ENCODE assay signal across 8 cellular contexts in the genomic region with DNA sequence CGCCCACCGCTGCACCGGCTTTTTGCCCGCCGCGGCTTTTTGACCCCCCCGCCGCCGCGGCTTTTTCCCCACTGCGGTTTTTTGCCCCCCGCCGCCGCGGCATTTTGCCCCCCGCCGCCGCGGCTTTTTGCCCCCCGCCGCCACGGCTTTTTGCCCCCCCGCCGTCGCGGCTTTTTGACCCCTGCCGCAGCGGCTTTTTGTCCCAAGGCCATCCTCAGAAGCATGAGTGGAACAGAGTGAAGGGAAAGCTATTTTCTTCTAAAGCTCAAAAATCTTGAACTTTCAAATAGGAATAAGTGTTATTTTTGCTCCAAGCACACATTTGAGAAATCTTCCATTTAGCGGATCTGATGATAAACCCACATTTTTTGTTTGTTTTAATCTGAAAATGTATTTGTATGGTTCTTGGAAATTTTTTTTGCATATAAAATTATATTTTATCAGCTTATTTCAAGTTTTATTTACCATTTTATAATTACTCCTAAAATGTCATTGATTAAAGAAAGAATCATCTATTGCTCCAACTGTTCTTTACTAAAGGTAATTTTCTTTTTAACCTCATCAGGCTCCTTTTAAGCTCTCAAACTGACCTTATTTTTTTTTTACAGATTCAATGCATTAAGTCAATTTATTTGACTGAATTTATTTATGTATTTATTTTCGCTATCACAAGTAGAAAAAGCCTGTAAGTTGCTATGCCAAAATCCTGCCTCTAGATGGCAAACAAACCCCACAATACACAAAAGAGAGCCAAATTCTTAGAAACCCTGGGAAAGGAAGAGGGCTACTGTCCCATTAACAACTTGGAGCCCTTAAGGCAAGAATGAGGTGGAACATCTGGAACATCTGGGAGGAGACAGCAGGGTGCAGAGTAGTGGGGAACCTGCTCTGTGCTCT.
A peak's percentile ranks its signal among the peaks of the same experiment; 100 is the strongest.
DNase-seq lines count a peak whose midpoint lies in the region; ATAC-seq, FAIRE-seq and TF ChIP-seq lines count a peak whose summit lies in the region.
"Not testable (repeated sequence)": the region's sequence is repeated elsewhere in the genome, so short reads cannot be mapped to it uniquely, and the experiment has no call there.

No MANE protein-coding gene starts in this region.

- not testable (repeated sequence) for H3K36me3 Mint-ChIP-seq in activated naive CD8-positive, alpha-beta T cell treated with anti-CD3 and anti-CD28 coated beads for 36 hours; endodermal cell (ENCODE audit: low read depth)

- H3K4me1 ChIP-seq in RWPE2 (ENCODE audit: insufficient read depth, poor library complexity, severe bottlenecking); endodermal cell (ENCODE audit: control insufficient read depth, insufficient read depth, low read length); keratinocyte (ENCODE audit: control insufficient read depth, extremely low read depth, insufficient read depth, low read length): not testable (repeated sequence)

- DNase-seq in EH (ENCODE audit: low read depth) = peak; percentile 30
- peak; percentile 52 to 54 for DNase-seq in Kasumi-1 (lab: John Stamatoyannopoulos, UW)
- not testable (repeated sequence) for DNase-seq in RWPE2 (ENCODE audit: low spot score); activated naive CD8-positive, alpha-beta T cell treated with anti-CD3 and anti-CD28 coated beads for 36 hours; endodermal cell; keratinocyte (ENCODE audit: low read depth, low spot score)
- peak; percentile 0 for DNase-seq in retinal pigment epithelial cell (ENCODE audit: low read depth)

- 93% methylated on average over 15 of the region's 30 CpGs; no CpG with 5 or more reads in 1 of the 2 experiments for whole genome bisulfite sequencing in endodermal cell (ENCODE audit: insufficient coverage in 1 of 2, insufficient read length in 1 of 2), 2 experiments

- not testable (repeated sequence) for H3K4me1 Mint-ChIP-seq in activated naive CD8-positive, alpha-beta T cell treated with anti-CD3 and anti-CD28 coated beads for 36 hours; endodermal cell

- H3K36me3 ChIP-seq in RWPE2 (ENCODE audit: low read depth); endodermal cell (ENCODE audit: control insufficient read depth, insufficient read depth, low read length); keratinocyte (ENCODE audit: control insufficient read depth in 2 of 2, extremely low read depth in 1 of 2, insufficient read depth in 2 of 2, low read length in 2 of 2): not testable (repeated sequence)

- peak overlapping the region; percentile 29 for H3K4me3 Mint-ChIP-seq in activated naive CD8-positive, alpha-beta T cell treated with anti-CD3 and anti-CD28 coated beads for 36 hours
- not testable (repeated sequence) for H3K4me3 Mint-ChIP-seq in endodermal cell

- not testable (repeated sequence) for H3K9me3 Mint-ChIP-seq in activated naive CD8-positive, alpha-beta T cell treated with anti-CD3 and anti-CD28 coated beads for 36 hours
- H3K9me3 Mint-ChIP-seq in endodermal cell = peaks cover 76% of the 10 kb centered on the region

- H3K9me1 ChIP-seq in keratinocyte (ENCODE audit: control insufficient read depth, extremely low read depth, insufficient read depth, low read length) = not testable (repeated sequence)

- not testable (repeated sequence) for H2AFZ ChIP-seq in keratinocyte (ENCODE audit: control insufficient read depth, low read length)

- dilution Hi-C loops in keratinocyte (cut with MboI; ENCODE audit: extremely low pct_ligation_motif_present, low sequenced_read_pairs) = not testable (repeated sequence)

- TF ChIP-seq CTCF in RWPE2 (IDR thresholded peaks at IDR 0.05; ENCODE audit: poor library complexity, severe bottlenecking) (peak; percentile 68), endodermal cell (conservative IDR thresholded peaks at IDR 0.05) (peak; percentile 37), keratinocyte (optimal IDR thresholded peaks at IDR 0.05 in 1 of 3, IDR thresholded peaks at IDR 0.05 in 1 of 3, conservative IDR thresholded peaks at IDR 0.05 in 1 of 3; ENCODE audit: extremely low read depth in 1 of 3, insufficient read depth in 2 of 3, low read length in 3 of 3) (peak in 2 of 3 experiments; percentile 7 to 22), retinal pigment epithelial cell (conservative IDR thresholded peaks at IDR 0.05; ENCODE audit: low read depth, low read length) (peak; percentile 49)

- H3K9me3 ChIP-seq in RWPE2 (ENCODE audit: severe bottlenecking); keratinocyte (ENCODE audit: control insufficient read depth, low read depth, low read length): not testable (repeated sequence)
- H3K9me3 ChIP-seq in endodermal cell (ENCODE audit: control insufficient read depth, low read length) = peaks cover 18% of the 10 kb centered on the region

- H3K4me3 ChIP-seq in RWPE2 (ENCODE audit: severe bottlenecking); endodermal cell (ENCODE audit: low read length); keratinocyte (ENCODE audit: control insufficient read depth in 2 of 3, extremely low read depth in 1 of 3, insufficient read depth in 2 of 3, low read depth in 1 of 3, low read length in 3 of 3); retinal pigment epithelial cell (ENCODE audit: low read length): not testable (repeated sequence)

- not testable (repeated sequence) for ATAC-seq in RWPE2 (ENCODE audit: low read depth)

- H3K27ac Mint-ChIP-seq in activated naive CD8-positive, alpha-beta T cell treated with anti-CD3 and anti-CD28 coated beads for 36 hours; endodermal cell: not testable (repeated sequence)

- not testable (repeated sequence) for H3K27ac ChIP-seq in RWPE2 (ENCODE audit: poor library complexity, severe bottlenecking); endodermal cell (ENCODE audit: low read depth, low read length); keratinocyte (ENCODE audit: control insufficient read depth, insufficient read depth, low read length)

- H3K9ac ChIP-seq in endodermal cell (ENCODE audit: extremely low read depth, low read length, poor library complexity, severe bottlenecking); keratinocyte (ENCODE audit: control insufficient read depth, extremely low read depth, insufficient read depth, low read length): not testable (repeated sequence)

- H3K79me2 ChIP-seq in keratinocyte (ENCODE audit: control insufficient read depth, insufficient read depth, low read length) = not testable (repeated sequence)

- H3K4me2 ChIP-seq in keratinocyte (ENCODE audit: control insufficient read depth, extremely low read depth, insufficient read depth, low read depth, low read length) = not testable (repeated sequence)

- H4K20me1 ChIP-seq in keratinocyte (ENCODE audit: control insufficient read depth, extremely low read depth, insufficient read depth, low read length) = not testable (repeated sequence)

- H3K27me3 ChIP-seq in RWPE2 (ENCODE audit: insufficient read depth, poor library complexity, severe bottlenecking) = peaks cover 27% of the 10 kb centered on the region
- H3K27me3 ChIP-seq in endodermal cell (ENCODE audit: control insufficient read depth, insufficient read depth, low read length, poor library complexity, severe bottlenecking); keratinocyte (ENCODE audit: control insufficient read depth, extremely low read depth, insufficient read depth, low read length): not testable (repeated sequence)

- H3K27me3 Mint-ChIP-seq in activated naive CD8-positive, alpha-beta T cell treated with anti-CD3 and anti-CD28 coated beads for 36 hours = peaks cover 71% of the 10 kb centered on the region
- H3K27me3 Mint-ChIP-seq in endodermal cell (ENCODE audit: insufficient read depth) = not testable (repeated sequence)

- FAIRE-seq in A204.1 (lab: Jason Lieb, UNC) = peak; percentile 96
- not testable (repeated sequence) for FAIRE-seq in keratinocyte (lab: Jason Lieb, UNC)

Comparison
In these comparisons a context has a peak if more than half of its experiments do, and no peak if none do; other contexts are left out.
1. CTCF ChIP-seq: peak in every context shown above with its lines; median percentile 68 in RWPE2; 49 in retinal pigment epithelial cell; 37 in endodermal cell; 14 in keratinocyte.